8 cellular contexts compared by ENCODE assay signal in the genomic region with DNA sequence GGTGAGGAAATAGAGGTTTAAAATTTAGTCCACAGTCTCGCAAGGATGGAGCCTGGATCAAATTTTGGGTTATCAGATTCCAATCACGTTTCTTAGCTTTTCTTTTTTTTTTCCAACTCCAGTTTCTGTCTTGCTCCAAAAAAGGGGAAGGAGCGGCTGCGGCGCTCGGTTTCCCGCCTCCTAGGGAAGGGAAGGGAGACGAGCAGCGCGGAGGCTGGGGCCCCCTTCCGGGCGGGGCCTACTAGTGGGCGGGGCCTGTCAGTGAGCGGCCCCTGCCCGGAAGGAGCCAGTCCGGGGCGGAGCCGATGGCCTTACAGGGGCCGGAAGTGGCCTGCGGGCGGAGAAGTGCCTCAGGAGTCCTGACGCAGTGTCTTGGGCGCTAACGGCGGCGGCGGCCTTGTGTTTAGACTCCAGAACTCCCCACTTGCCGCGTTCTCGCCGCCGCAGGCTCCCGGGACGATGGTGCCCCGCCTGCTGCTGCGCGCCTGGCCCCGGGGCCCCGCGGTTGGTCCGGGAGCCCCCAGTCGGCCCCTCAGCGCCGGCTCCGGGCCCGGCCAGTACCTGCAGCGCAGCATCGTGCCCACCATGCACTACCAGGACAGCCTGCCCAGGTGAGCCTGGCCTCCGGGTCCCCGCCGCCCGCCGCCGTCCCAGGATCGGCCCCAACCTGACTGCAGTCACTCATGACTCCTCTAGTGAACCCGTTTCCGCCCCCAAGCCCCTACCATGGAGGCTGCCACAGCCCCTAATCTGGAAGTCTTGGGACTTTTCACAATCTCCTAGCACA. TPM values are rescaled to one million over a fixed set of nuclear protein-coding genes. Genes with fewer than 3 reads are reported as not detected.
A peak's percentile ranks its signal among the peaks of the same experiment; 100 is the strongest.
DNase-seq lines count a peak whose midpoint lies in the region; ATAC-seq, FAIRE-seq and TF ChIP-seq lines count a peak whose summit lies in the region.

A gene (plus strand): TSS at position 340 of the 787 bp plus-strand sequence. CDS start 120 bp downstream, at position 460.

- TF ChIP-seq POLR2A in GM19193 (IDR thresholded peaks at IDR 0.05; ENCODE audit: extremely low read depth, insufficient read depth, insufficient read length), result peak; percentile 94

- H3K27me3 ChIP-seq in keratinocyte (ENCODE audit: control insufficient read depth, extremely low read depth, insufficient read depth, low read length), result no peaks in the 10 kb centered on the region

- H3K9me3 ChIP-seq in keratinocyte (ENCODE audit: control insufficient read depth, low read depth, low read length), result no peaks in the 10 kb centered on the region

- dilution Hi-C loops in keratinocyte (cut with MboI; ENCODE audit: extremely low pct_ligation_motif_present, low sequenced_read_pairs), result no loop called here

- H3K4me1 ChIP-seq in keratinocyte (ENCODE audit: control insufficient read depth, extremely low read depth, insufficient read depth, low read length), result peaks cover 23% of the 10 kb centered on the region

- DNase-seq in AML-193 (lab: John Stamatoyannopoulos, UW) (peak; percentile 88 to 93), NCI-H510A treated with DMSO at 0.1 percent for 48 hours (lab: John Stamatoyannopoulos, UW) (peak; percentile 89), cerebellar nuclear complex (lab: John Stamatoyannopoulos, UW) (peak; percentile 63), keratinocyte (ENCODE audit: low read depth, low spot score) (peak; percentile 69)
- DNase-seq in activated CD4-positive, alpha-beta T cell treated with anti-CD3 and anti-CD28 coated beads for 1 hour, result peak; percentile 79
- peak; percentile 85 to 90 (median 86) for DNase-seq in stimulated activated CD4-positive, alpha-beta T cell treated with anti-CD3 and anti-CD28 coated beads, Interleukin-12 subunit alpha, Interleukin-12 subunit beta, amount 100 ng/mL, for 48 hours (ENCODE audit: low read depth in 2 of 3, low spot score in 1 of 3)

- no peaks in the 10 kb centered on the region for H3K9me1 ChIP-seq in keratinocyte (ENCODE audit: control insufficient read depth, extremely low read depth, insufficient read depth, low read length)

- peak within 1 kb of the TSS; percentile 91 for H3K4me2 ChIP-seq in keratinocyte (ENCODE audit: control insufficient read depth, extremely low read depth, insufficient read depth, low read depth, low read length)

- no peak for TF ChIP-seq CTCF in keratinocyte (optimal IDR thresholded peaks at IDR 0.05 in 1 of 3, IDR thresholded peaks at IDR 0.05 in 1 of 3, conservative IDR thresholded peaks at IDR 0.05 in 1 of 3; ENCODE audit: extremely low read depth in 1 of 3, insufficient read depth in 2 of 3, low read length in 3 of 3)

- H3K36me3 ChIP-seq in keratinocyte (ENCODE audit: control insufficient read depth in 2 of 2, extremely low read depth in 1 of 2, insufficient read depth in 2 of 2, low read length in 2 of 2), result no peaks in the 10 kb centered on the region

- peak within 1 kb of the TSS; percentile 82 for H3K27ac ChIP-seq in keratinocyte (ENCODE audit: control insufficient read depth, insufficient read depth, low read length)

- peak within 1 kb of the TSS; percentile 84 for H3K9ac ChIP-seq in keratinocyte (ENCODE audit: control insufficient read depth, extremely low read depth, insufficient read depth, low read length)

- H4K20me1 ChIP-seq in keratinocyte (ENCODE audit: control insufficient read depth, extremely low read depth, insufficient read depth, low read length), result no peaks in the 10 kb centered on the region

- peaks cover 8% of the 10 kb centered on the region for H3K79me2 ChIP-seq in keratinocyte (ENCODE audit: control insufficient read depth, insufficient read depth, low read length)

- ATAC-seq in HG03432 (IDR thresholded peaks at IDR 0.05; ENCODE audit: unreplicated experiment), result peak; percentile 99

- H3K4me3 ChIP-seq in keratinocyte (ENCODE audit: control insufficient read depth in 2 of 3, extremely low read depth in 1 of 3, insufficient read depth in 2 of 3, low read depth in 1 of 3, low read length in 3 of 3), result peak within 1 kb of the TSS; percentile 72 to 90 (median 86)

- peak within 1 kb of the TSS; percentile 45 for H2AFZ ChIP-seq in keratinocyte (ENCODE audit: control insufficient read depth, low read length)

- FAIRE-seq in keratinocyte (lab: Jason Lieb, UNC), result no peak

RNA-seq across cellular contexts. Expression of the gene that starts here (rescaled TPM):
- 13.8 to 21.6 TPM (median 16.6 TPM) in 3 replicates for polyA plus RNA-seq in keratinocyte
- 10.4 TPM for polyA plus RNA-seq in keratinocyte (2011; ENCODE audit: low read depth)
- 12.3 and 15.2 TPM in 2 replicates for polyA plus RNA-seq in keratinocyte (2011; cell fraction: cytosol; rRNA removed)
- 20.5 and 24.3 TPM in 2 replicates for polyA plus RNA-seq in keratinocyte (2011; cell fraction: nucleus; rRNA removed)
- polyA plus RNA-seq in keratinocyte (2012; ENCODE audit: low replicate concordance), result 11.8 and 12.7 TPM in 2 replicates
- polyA minus RNA-seq in keratinocyte, result 7.8 to 14.1 TPM (median 14.1 TPM) in 3 replicates
- 9.4 TPM for polyA minus RNA-seq in keratinocyte (2011; cell fraction: cytosol; rRNA and poly(A)+ RNA removed)
- 12.0 and 15.6 TPM in 2 replicates for polyA minus RNA-seq in keratinocyte (2011; cell fraction: nucleus; rRNA and poly(A)+ RNA removed)

Comparison
In these comparisons a context has a peak if more than half of its experiments do, and no peak if none do; other contexts are left out.
1. Peak in every context shown above with its lines: DNase-seq, ATAC-seq, H3K4me3 ChIP-seq and H3K27ac ChIP-seq.